Comparison of ENCODE assay signal across 12 cellular contexts in the genomic region with DNA sequence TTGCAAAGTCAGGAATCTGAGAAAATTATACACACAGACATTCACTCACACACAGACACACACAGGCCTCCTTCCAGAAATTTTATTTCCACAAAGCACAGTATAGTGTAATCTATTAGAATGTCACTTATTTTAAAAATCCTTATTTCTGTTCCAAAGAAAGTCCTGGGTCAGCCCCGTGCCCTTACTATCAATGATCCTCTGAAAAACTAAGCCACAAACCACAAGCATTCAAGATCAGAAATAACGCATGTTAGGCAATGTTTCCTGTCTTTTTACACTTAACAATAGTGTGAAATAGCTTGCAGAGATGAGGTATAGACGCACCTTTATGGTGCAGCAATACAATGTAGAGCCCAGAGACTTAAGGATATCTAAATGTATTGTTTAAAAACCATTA. TPM values are rescaled to one million over a fixed set of nuclear protein-coding genes. Genes with fewer than 3 reads are reported as not detected.
A peak's percentile ranks its signal among the peaks of the same experiment; 100 is the strongest.
DNase-seq lines count a peak whose midpoint lies in the region; ATAC-seq, FAIRE-seq and TF ChIP-seq lines count a peak whose summit lies in the region.
"Had no signal": no experiment of that assay in that cellular context is flagged by ENCODE, and none has a peak within 500 bp of the region (broad histone marks: within the 10 kb centered on the region; RNA-seq: fewer than 3 reads in every experiment).

No MANE protein-coding gene starts in this region.

- peak overlapping the region; percentile 35 for H3K4me3 ChIP-seq in PC-3 (ENCODE audit: low read length)
- H3K4me3 ChIP-seq in esophagus squamous epithelium: no peak overlapping the region
- H3K4me3 ChIP-seq in prostate gland: no peak overlapping the region
- no peak overlapping the region for H3K4me3 ChIP-seq in foreskin fibroblast (ENCODE audit: low read depth in 1 of 2, low read length in 2 of 2)
- H3K4me3 ChIP-seq in testis: no peak overlapping the region

- intact Hi-C loops in PC-3 (cut with micrococcal nuclease) (loop anchor here (1.0 kb wide), 1 partner anchor 12 kb away; no protein-coding TSS in a partner anchor), esophagus squamous epithelium (cut with DNase I) (no loop called here), prostate gland (cut with DNase I) (no loop called here), testis (cut with DNase I; ENCODE audit: low total_unique reads) (no loop called here)

- peak; percentile 7 for ATAC-seq in PC-3
- ATAC-seq: activated CD8-positive, alpha-beta memory T cell treated with anti-CD3 and anti-CD28 coated beads, Interleukin-2, amount 10 ng/mL, durations not matched to agents 7 days and 5 days had no signal

- FAIRE-seq in H54 (lab: Jason Lieb, UNC): no peak

- H3F3A ChIP-seq in PC-3 (ENCODE audit: low read length, unreplicated experiment): peaks cover 20% of the 10 kb centered on the region

- H3K4me2 ChIP-seq in PC-3 (ENCODE audit: low read length): peak overlapping the region; percentile 74

- H3K27ac ChIP-seq in PC-3 (ENCODE audit: low read length) (peak overlapping the region; percentile 99), esophagus squamous epithelium (peak overlapping the region; percentile 66 to 86 (median 82)), prostate gland (peak overlapping the region; percentile 54 to 65), testis (no peak overlapping the region)

- TF ChIP-seq POLR2A in esophagus squamous epithelium (IDR thresholded peaks at IDR 0.05): no peak
- TF ChIP-seq POLR2A in prostate gland (IDR thresholded peaks at IDR 0.05): no peak
- TF ChIP-seq POLR2A in testis (IDR thresholded peaks at IDR 0.05): no peak
- TF ChIP-seq POLR2A in H54 (IDR thresholded peaks at IDR 0.05; ENCODE audit: low read depth, low read length): no peak

- TF ChIP-seq CTCF in PC-3 (conservative IDR thresholded peaks at IDR 0.05; ENCODE audit: low read depth, low read length) (no peak), esophagus squamous epithelium (IDR thresholded peaks at IDR 0.05) (no peak), prostate gland (IDR thresholded peaks at IDR 0.05) (no peak), foreskin fibroblast (IDR thresholded peaks at IDR 0.05; ENCODE audit: low read depth, low read length) (no peak), testis (IDR thresholded peaks at IDR 0.05) (no peak)

- H3K27me3 ChIP-seq in PC-3 (ENCODE audit: low read length) (no peaks in the 10 kb centered on the region), esophagus squamous epithelium (no peaks in the 10 kb centered on the region), prostate gland (replicated peaks; ENCODE audit: insufficient read depth) (no peaks in the 10 kb centered on the region), testis (no peaks in the 10 kb centered on the region)

- no peaks in the 10 kb centered on the region for H4K20me1 ChIP-seq in PC-3 (ENCODE audit: low read length)

- H3K9me3 ChIP-seq in PC-3 (ENCODE audit: low read length) (no peaks in the 10 kb centered on the region), esophagus squamous epithelium (no peaks in the 10 kb centered on the region), prostate gland (no peaks in the 10 kb centered on the region), testis (no peaks in the 10 kb centered on the region)

- peak; percentile 71 for DNase-seq in EH (ENCODE audit: low read depth)
- peak; percentile 73 for DNase-seq in PC-3
- no peak for DNase-seq in esophagus squamous epithelium (lab: John Stamatoyannopoulos, UW)
- DNase-seq in prostate gland (ENCODE audit: low spot score): no peak
- DNase-seq in foreskin fibroblast: no peak
- no peak for DNase-seq in testis
- DNase-seq in GM19240 (ENCODE audit: insufficient read length, low spot score): no peak
- no peak for DNase-seq in H54 (ENCODE audit: insufficient read length, low spot score)
- DNase-seq: activated CD8-positive, alpha-beta memory T cell treated with anti-CD3 and anti-CD28 coated beads, Interleukin-2, amount 10 ng/mL, durations not matched to agents 7 days and 5 days; cerebellar nuclear complex; COR-L47; SHP77 treated with DMSO at 0.1 percent for 48 hours had no signal

- peaks cover 10% of the 10 kb centered on the region for H3K36me3 ChIP-seq in PC-3 (ENCODE audit: low read depth, low read length)
- H3K36me3 ChIP-seq in esophagus squamous epithelium: no peaks in the 10 kb centered on the region
- no peaks in the 10 kb centered on the region for H3K36me3 ChIP-seq in prostate gland
- H3K36me3 ChIP-seq in testis (ENCODE audit: low read depth, missing control alignments): no peaks in the 10 kb centered on the region

- H3K4me1 ChIP-seq in PC-3 (ENCODE audit: insufficient read depth, low read length): peaks cover 72% of the 10 kb centered on the region
- peaks cover 24 to 75% (median 45%) of the 10 kb centered on the region in 3 donors for H3K4me1 ChIP-seq in esophagus squamous epithelium
- H3K4me1 ChIP-seq in prostate gland (replicated peaks): peaks cover 13% of the 10 kb centered on the region
- H3K4me1 ChIP-seq in testis: peaks cover 15% of the 10 kb centered on the region

- no peak overlapping the region for H2AFZ ChIP-seq in PC-3 (ENCODE audit: low read length)

- H3K9me2 ChIP-seq in PC-3 (replicated peaks; ENCODE audit: low read length): no peaks in the 10 kb centered on the region

- CTCF ChIA-PET in PC-3 (lab: Charles Lee): interaction anchor here (0.5 to 1.2 kb wide), 2 partner anchors 61 to 63 kb away, joined by 3 to 5 read pairs; no protein-coding TSS in a partner anchor

- H3K9ac ChIP-seq in PC-3 (ENCODE audit: low read length): peak overlapping the region; percentile 86

- peaks cover 85% of the 10 kb centered on the region for H3K79me2 ChIP-seq in PC-3 (ENCODE audit: low read length)

- WGBS in esophagus squamous epithelium, 2 donors: 8 to 21% methylated on average over 3 of the region's 3 CpGs
- 61% methylated on average over 3 of the region's 3 CpGs for WGBS in prostate gland
- WGBS in testis, 2 donors: 74% methylated on average over 3 of the region's 3 CpGs

- TSS peak; percentile 89 for BruUV-seq in PC-3 (replicated peaks; lab: Mats Ljungman, UMichigan)

- POLR2A ChIA-PET in PC-3 (lab: Charles Lee; ENCODE audit: unreplicated experiment): interaction anchor here (0.6 to 2.5 kb wide), 4 partner anchors 16 to 60 kb away, joined by 4 to 18 read pairs (median 7); partner anchors contain the start of gene TBC1D8

RNA-seq across cellular contexts. Expression of gene TBC1D8, which starts 25.8 kb away (rescaled TPM):
- total RNA-seq in PC-3 (2014; rRNA removed) (39.7 and 41.7 TPM in 2 replicates), esophagus squamous epithelium (10 to 100 TPM; 19.5 to 46.9 (median 24.8) TPM), prostate gland (100 to 1,000 TPM in 1 of 2 donors, 10 to 100 TPM in 1; 86.1 to 149 TPM), testis (100 to 1,000 TPM in 1 of 2 donors, 10 to 100 TPM in 1; 90.1 to 125 TPM)
- polyA plus RNA-seq in testis (ENCODE audit: insufficient read depth, low read depth, low replicate concordance): 62.2 TPM

Comparison
In these comparisons a context has a peak if more than half of its experiments do, and no peak if none do; other contexts are left out.
1. DNase-seq: peak in EH (single experiment) and PC-3 (single experiment); none in esophagus squamous epithelium (single experiment), prostate gland (single experiment), foreskin fibroblast (0 of 2), testis (single experiment), GM19240 (single experiment) and H54 (single experiment).
2. H3K27ac ChIP-seq: peak in PC-3 (single experiment), esophagus squamous epithelium (4 of 4) and prostate gland (2 of 2); none in testis (0 of 2).